ENCODE assay signal across 12 cellular contexts in the genomic region with DNA sequence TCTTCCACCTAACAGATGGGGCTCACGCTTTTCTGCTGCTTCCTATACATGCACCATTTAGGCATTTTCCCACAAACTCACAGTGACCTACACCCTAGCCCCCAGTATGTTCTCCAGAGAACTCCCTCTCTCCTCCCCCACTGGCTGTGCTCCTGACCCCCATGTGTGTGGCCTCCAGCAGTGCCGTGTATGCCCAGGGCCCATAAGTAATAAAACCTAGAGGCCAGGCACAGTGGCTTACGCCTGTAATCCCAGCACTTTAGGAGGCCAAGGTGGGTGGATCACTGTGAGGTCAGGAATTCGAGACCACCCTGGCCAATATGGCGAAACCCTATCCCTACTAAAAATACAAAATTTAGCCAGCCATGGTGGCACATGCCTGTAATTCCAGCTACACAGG. TPM values are rescaled to one million over a fixed set of nuclear protein-coding genes. Genes with fewer than 3 reads are reported as not detected.
DNase-seq lines count a peak whose midpoint lies in the region; ATAC-seq and TF ChIP-seq lines count a peak whose summit lies in the region.
"Had no signal": no experiment of that assay in that cellular context is flagged by ENCODE, and none has a peak within 500 bp of the region (broad histone marks: within the 10 kb centered on the region; RNA-seq: fewer than 3 reads in every experiment).

No MANE protein-coding gene starts in this region.

- no peaks in the 10 kb centered on the region for H3K36me3 ChIP-seq in SJSA1
- H3K36me3 ChIP-seq in esophagus squamous epithelium = no peaks in the 10 kb centered on the region
- no peaks in the 10 kb centered on the region for H3K36me3 ChIP-seq in smooth muscle cell (ENCODE audit: low read depth)
- H3K36me3 ChIP-seq: BE2C had no signal

- H3K4me2 ChIP-seq in smooth muscle cell = peak overlapping the region; percentile 56
- H3K4me2 ChIP-seq: A549 had no signal

- DNase-seq in SJSA1 (ENCODE audit: low read depth in 1 of 2, low spot score in 2 of 2) (peak; percentile 70 to 84), esophagus squamous epithelium (lab: John Stamatoyannopoulos, UW) (no peak), smooth muscle cell (lab: John Stamatoyannopoulos, UW; ENCODE audit: unreplicated experiment) (no peak), HK-2 (ENCODE audit: unreplicated experiment) (no peak)
- DNase-seq: BE2C; CD4-positive, alpha-beta memory T cell; DMS79; HCEC 1CT had no signal

- H3K4me1 ChIP-seq in SJSA1 (replicated peaks) (peaks cover 46% of the 10 kb centered on the region), esophagus squamous epithelium (peaks cover 0 to 30% (median 12%) of the 10 kb centered on the region in 3 donors), smooth muscle cell (ENCODE audit: low read depth) (peaks cover 21% of the 10 kb centered on the region)
- H3K4me1 ChIP-seq: A549, BE2C had no signal

- intact Hi-C loops in esophagus squamous epithelium (cut with DNase I) = no loop called here

- no peak overlapping the region for H2AFZ ChIP-seq in smooth muscle cell (ENCODE audit: low read depth)

- TF ChIP-seq CTCF in esophagus squamous epithelium (IDR thresholded peaks at IDR 0.05) (no peak), smooth muscle cell (IDR thresholded peaks at IDR 0.05; ENCODE audit: borderline replicate concordance, insufficient read depth, poor library complexity, severe bottlenecking) (no peak)

- no peaks in the 10 kb centered on the region for H3K79me2 ChIP-seq in smooth muscle cell (ENCODE audit: low read depth)

- H3K27me3 ChIP-seq in SJSA1 (replicated peaks) = no peaks in the 10 kb centered on the region
- H3K27me3 ChIP-seq in esophagus squamous epithelium = peaks cover 0 to 6% (median 0%) of the 10 kb centered on the region in 4 donors
- no peaks in the 10 kb centered on the region for H3K27me3 ChIP-seq in smooth muscle cell (ENCODE audit: low read depth)
- H3K27me3 ChIP-seq: BE2C had no signal

- WGBS in esophagus squamous epithelium, 2 donors = 85 to 88% methylated on average over 2 to 3 of the region's 5 CpGs
- WGBS in smooth muscle cell (ENCODE audit: low lambda C conversion rate) = 79% methylated on average over 5 of the region's 5 CpGs

- H3K27ac ChIP-seq in SJSA1 (peak overlapping the region; percentile 84), esophagus squamous epithelium (peak overlapping the region in 3 of 4 donors; percentile 6 to 68 (median 51)), smooth muscle cell (ENCODE audit: low read depth) (no peak overlapping the region)
- H3K27ac ChIP-seq: A549, C4-2B had no signal

- ATAC-seq in GM18517 (IDR thresholded peaks at IDR 0.05; ENCODE audit: unreplicated experiment) = no peak
- no peak for ATAC-seq in GM21576 (IDR thresholded peaks at IDR 0.05; ENCODE audit: unreplicated experiment)
- ATAC-seq: A549 had no signal

- H3K4me3 ChIP-seq in SJSA1 = no peak overlapping the region
- no peak overlapping the region for H3K4me3 ChIP-seq in esophagus squamous epithelium
- H3K4me3 ChIP-seq in smooth muscle cell = no peak overlapping the region
- H3K4me3 ChIP-seq: A549 had no signal

- peaks cover 3% of the 10 kb centered on the region for H3F3A ChIP-seq in smooth muscle cell (ENCODE audit: low read depth)

- no peak for TF ChIP-seq POLR2A in esophagus squamous epithelium (IDR thresholded peaks at IDR 0.05)

- H3K9me3 ChIP-seq in SJSA1 (replicated peaks) = no peaks in the 10 kb centered on the region
- no peaks in the 10 kb centered on the region for H3K9me3 ChIP-seq in esophagus squamous epithelium
- H3K9me3 ChIP-seq in smooth muscle cell (replicated peaks; ENCODE audit: low read depth) = no peaks in the 10 kb centered on the region
- H3K9me3 ChIP-seq: A549, BE2C had no signal

- H3K9ac ChIP-seq in smooth muscle cell (ENCODE audit: low read depth) = no peak overlapping the region

- H4K20me1 ChIP-seq in smooth muscle cell (ENCODE audit: low read depth) = no peaks in the 10 kb centered on the region

RNA-seq across cellular contexts. Expression of gene NXT1, which starts 54.7 kb away (rescaled TPM):
- 76.0 and 82.5 TPM in 2 replicates for total RNA-seq in SJSA1 (2014; rRNA removed; shearing (Covaris generic))
- total RNA-seq in esophagus squamous epithelium = 10 to 100 TPM; 21.3 to 43.0 (median 38.0) TPM
- total RNA-seq in smooth muscle cell = 43.7 and 49.6 TPM in 2 replicates
- 45.3 and 46.1 TPM in 2 replicates for polyA plus RNA-seq in smooth muscle cell

Comparison
In these comparisons a context has a peak if more than half of its experiments do, and no peak if none do; other contexts are left out.
1. DNase-seq: peak in SJSA1 (2 of 2); none in esophagus squamous epithelium (single experiment), smooth muscle cell (single experiment) and HK-2 (single experiment).